ENCODE assay signal across 9 cellular contexts in genomic region chr2:191688934-191689695, GRCh38. TPM values are rescaled to one million over a fixed set of nuclear protein-coding genes. Genes with fewer than 3 reads are reported as not detected.
A peak's percentile ranks its signal among the peaks of the same experiment; 100 is the strongest.
DNase-seq lines count a peak whose midpoint lies in the region; ATAC-seq and TF ChIP-seq lines count a peak whose summit lies in the region.
"Had no signal": no experiment of that assay in that cellular context is flagged by ENCODE, and none has a peak within 500 bp of the region (broad histone marks: within the 10 kb centered on the region; RNA-seq: fewer than 3 reads in every experiment).

No MANE protein-coding gene starts in this region.

- H3K36me3 ChIP-seq in BJ (ENCODE audit: control insufficient read depth, insufficient read depth, low read length), result peaks cover 9% of the 10 kb centered on the region
- peaks cover 0 to 3% of the 10 kb centered on the region in 2 donors for H3K36me3 ChIP-seq in body of pancreas (replicated peaks in 1 of 2; ENCODE audit: insufficient read depth in 1 of 2, low read depth in 2 of 2)
- peaks cover 2 to 13% of the 10 kb centered on the region in 2 donors for H3K36me3 ChIP-seq in lung (ENCODE audit: control insufficient read depth in 2 of 2, insufficient read depth in 2 of 2, low read length in 2 of 2)

- no peak for TF ChIP-seq CTCF in BJ (IDR thresholded peaks at IDR 0.05; ENCODE audit: insufficient read depth, low read depth, low read length)
- TF ChIP-seq CTCF in body of pancreas (IDR thresholded peaks at IDR 0.05), result no peak
- no peak for TF ChIP-seq CTCF in lung (IDR thresholded peaks at IDR 0.05; ENCODE audit: control extremely low read depth, extremely low read depth)
- no peak for TF ChIP-seq CTCF in nephron progenitor cell (IDR thresholded peaks at IDR 0.05)

- CTCF ChIA-PET in BJ (lab: Yijun Ruan, JAX), result interaction anchor here (0.9 to 1.3 kb wide), 6 partner anchors 8 to 129 kb away, joined by 3 to 8 read pairs (median 5); no protein-coding TSS in a partner anchor

- DNase-seq in BJ (ENCODE audit: low read depth) (peak; percentile 86), body of pancreas (no peak), lung (ENCODE audit: low spot score) (no peak), mucosa of gallbladder (ENCODE audit: low spot score) (no peak), nephron progenitor cell (no peak)

- peaks cover 2% of the 10 kb centered on the region for H3K36me3 Mint-ChIP-seq in IgD-negative memory B cell
- peaks cover 2% of the 10 kb centered on the region for H3K36me3 Mint-ChIP-seq in nephron progenitor cell (ENCODE audit: low read depth)

- no peaks in the 10 kb centered on the region for H3K9me3 Mint-ChIP-seq in IgD-negative memory B cell
- H3K9me3 Mint-ChIP-seq in nephron progenitor cell, result no peaks in the 10 kb centered on the region

- H3K27ac ChIP-seq in body of pancreas, result peak overlapping the region in 3 of 4 donors; percentile 42 to 58 (median 42)
- H3K27ac ChIP-seq in lung (ENCODE audit: low read depth in 1 of 2, low read length in 1 of 2), result no peak overlapping the region

- H3K27ac Mint-ChIP-seq in IgD-negative memory B cell (peak overlapping the region in 2 of 3 donors; percentile 20 to 65), nephron progenitor cell (no peak overlapping the region)

- POLR2A ChIA-PET in BJ (lab: Charles Lee), result interaction anchor here (1.0 to 2.5 kb wide), 3 partner anchors 8 to 12 kb away, joined by 4 to 17 read pairs (median 4); partner anchors contain the start of gene NABP1

- H3K27me3 Mint-ChIP-seq in IgD-negative memory B cell (no peaks in the 10 kb centered on the region), nephron progenitor cell (ENCODE audit: low read depth, poor library complexity) (no peaks in the 10 kb centered on the region)

- ATAC-seq in body of pancreas, result peak; percentile 73
- peak; percentile 23 for ATAC-seq in lung (ENCODE audit: insufficient read depth, low FRiP score)
- no peak for ATAC-seq in GM18861 (IDR thresholded peaks at IDR 0.05; ENCODE audit: unreplicated experiment)
- no peak for ATAC-seq in GM19452 (IDR thresholded peaks at IDR 0.05; ENCODE audit: unreplicated experiment)

- intact Hi-C loops in body of pancreas (cut with DNase I), result no loop called here

- H3K4me1 Mint-ChIP-seq in IgD-negative memory B cell (peaks cover 18 to 21% (median 21%) of the 10 kb centered on the region in 3 donors), nephron progenitor cell (peaks cover 20% of the 10 kb centered on the region)

- TF ChIP-seq POLR2A in body of pancreas (IDR thresholded peaks at IDR 0.05), result peak in 1 of 3 donors; percentile 27

- peaks cover 8% of the 10 kb centered on the region for H3K4me1 ChIP-seq in body of pancreas
- H3K4me1 ChIP-seq in lung (ENCODE audit: control insufficient read depth in 2 of 2, insufficient read depth in 2 of 2, low read length in 2 of 2), result no peaks in the 10 kb centered on the region

- WGBS in body of pancreas, 2 donors, result 40 to 46% methylated on average over 2 of the region's 2 CpGs
- WGBS in lung, 2 donors, result 75 to 79% methylated on average over 2 of the region's 2 CpGs

- H3K27me3 ChIP-seq in BJ (ENCODE audit: control insufficient read depth, insufficient read depth, low read length), result no peaks in the 10 kb centered on the region
- no peaks in the 10 kb centered on the region for H3K27me3 ChIP-seq in body of pancreas
- no peaks in the 10 kb centered on the region for H3K27me3 ChIP-seq in lung (ENCODE audit: control insufficient read depth, insufficient read depth)

- no peak overlapping the region for H3K4me3 ChIP-seq in BJ (ENCODE audit: low read depth, low read length)
- H3K4me3 ChIP-seq in body of pancreas, result no peak overlapping the region
- H3K4me3 ChIP-seq in lung, result no peak overlapping the region
- H3K4me3 ChIP-seq: skin epidermis had no signal

- H3K4me3 Mint-ChIP-seq in IgD-negative memory B cell, result no peak overlapping the region
- no peak overlapping the region for H3K4me3 Mint-ChIP-seq in nephron progenitor cell

- H3K9me3 ChIP-seq in body of pancreas (no peaks in the 10 kb centered on the region), lung (ENCODE audit: control insufficient read depth in 2 of 2, insufficient read depth in 1 of 2, low read length in 1 of 2) (no peaks in the 10 kb centered on the region)

RNA-seq across cellular contexts. Expression of gene NABP1, which starts 11.2 kb away (rescaled TPM):
- 63.8 and 93.7 TPM in 2 replicates for polyA plus RNA-seq in BJ (2011; rRNA removed)
- polyA minus RNA-seq in BJ (2011; rRNA and poly(A)+ RNA removed), result 43.8 and 53.6 TPM in 2 replicates
- polyA plus RNA-seq in IgD-negative memory B cell, result 12.4 TPM
- total RNA-seq in body of pancreas, result 10 to 100 TPM; 10.9 to 39.2 TPM
- 10 to 100 TPM; 35.9 to 62.3 TPM for total RNA-seq in lung
- polyA plus RNA-seq in lung, result 10 to 100 TPM; 22.5 to 66.3 TPM
- 17.4 TPM for total RNA-seq in mucosa of gallbladder

Comparison
In these comparisons a context has a peak if more than half of its experiments do, and no peak if none do; other contexts are left out.
1. ATAC-seq: peak in body of pancreas (single experiment) and lung (single experiment); none in GM18861 (single experiment) and GM19452 (single experiment).
2. H3K27ac ChIP-seq: peak in body of pancreas (3 of 4); none in lung (0 of 2).